In the genomic region with DNA sequence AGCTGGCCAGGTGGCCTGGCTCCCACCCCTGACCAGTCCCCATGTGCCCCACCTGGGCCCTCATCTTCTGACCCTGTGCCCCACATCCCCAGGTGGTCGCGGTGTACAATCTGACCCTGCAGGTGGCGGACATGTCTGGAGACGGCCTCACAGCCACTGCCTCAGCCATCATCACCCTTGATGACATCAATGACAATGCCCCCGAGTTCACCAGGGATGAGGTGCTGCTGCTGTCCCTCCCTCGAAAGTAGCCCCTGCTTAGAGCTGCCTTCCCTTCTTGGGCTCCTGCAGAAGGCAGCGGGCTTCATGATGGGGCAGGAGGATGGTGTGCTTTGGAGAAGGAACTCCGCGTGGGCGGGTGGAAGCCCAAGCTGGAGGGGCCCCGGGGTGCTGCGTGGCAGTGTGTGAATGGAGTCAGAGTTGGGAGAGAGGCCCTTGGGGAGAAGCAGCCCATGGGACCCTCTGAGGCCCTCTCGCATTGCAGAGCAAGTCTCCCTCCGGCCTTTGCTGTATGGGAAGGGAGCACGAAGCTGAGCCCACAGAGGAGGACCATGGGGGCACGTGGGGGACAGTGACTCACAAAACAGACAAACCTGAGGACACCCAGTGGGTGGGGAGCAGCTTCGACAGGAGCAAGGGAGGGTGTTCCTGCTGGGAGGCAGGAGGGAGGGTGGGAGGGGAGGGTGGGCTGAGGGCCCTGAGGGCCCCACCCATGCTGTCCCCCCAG, we compare ENCODE assay signal across 12 cellular contexts. TPM values are rescaled to one million over a fixed set of nuclear protein-coding genes. Genes with fewer than 3 reads are reported as not detected.
DNase-seq lines count a peak whose midpoint lies in the region; ATAC-seq and TF ChIP-seq lines count a peak whose summit lies in the region.
"Had no signal": no experiment of that assay in that cellular context is flagged by ENCODE, and none has a peak within 500 bp of the region (broad histone marks: within the 10 kb centered on the region; RNA-seq: fewer than 3 reads in every experiment).

No MANE protein-coding gene starts in this region.

- ATAC-seq in left cardiac atrium (no peak), Right ventricle myocardium inferior (no peak), GM21786 (IDR thresholded peaks at IDR 0.05; ENCODE audit: unreplicated experiment) (no peak)

- intact Hi-C loops in left cardiac atrium (cut with DNase I) (no loop called here), Right ventricle myocardium inferior (cut with DNase I) (no loop called here)

- peak overlapping the region; percentile 58 for H3K27ac Mint-ChIP-seq in type B pancreatic cell

- no peaks in the 10 kb centered on the region for H3K9me3 Mint-ChIP-seq in type B pancreatic cell

- peak overlapping the region; percentile 34 for H3K4me3 Mint-ChIP-seq in type B pancreatic cell

- DNase-seq in left cardiac atrium (peak; percentile 13), Right ventricle myocardium inferior (ENCODE audit: missing footprints) (no peak), T-helper 2 cell (peak in 3 of 5 experiments; percentile 32 to 53 (median 39)), foreskin melanocyte (peak; percentile 34), type B pancreatic cell (ENCODE audit: extremely low spot score, unreplicated experiment) (no peak), caudate nucleus (lab: John Stamatoyannopoulos, UW) (no peak), D341Med (ENCODE audit: low spot score) (no peak)
- DNase-seq: NCI-H1436 treated with DMSO at 0.1 percent for 48 hours, ovary, stomach had no signal

- no peaks in the 10 kb centered on the region for H3K36me3 Mint-ChIP-seq in type B pancreatic cell

- no peak for TF ChIP-seq CTCF in type B pancreatic cell (conservative IDR thresholded peaks at IDR 0.05)

- H3K27ac ChIP-seq in caudate nucleus (ENCODE audit: low read depth, low read length): no peak overlapping the region
- H3K27ac ChIP-seq: ovary, stomach had no signal

- no peaks in the 10 kb centered on the region for H3K4me1 Mint-ChIP-seq in type B pancreatic cell (ENCODE audit: unreplicated experiment)

- peaks cover 23% of the 10 kb centered on the region for H3K27me3 Mint-ChIP-seq in type B pancreatic cell

RNA-seq across cellular contexts. Expression of a gene that starts 12.8 kb away (rescaled TPM):
- total RNA-seq in left cardiac atrium (under 1 TPM in 1 of 2 donors, not detected in 1; 0.27 TPM), Right ventricle myocardium inferior (not detected), type B pancreatic cell (ENCODE audit: low replicate concordance) (2.9 and 5.3 TPM in 2 replicates)
- total RNA-seq: epithelial cell of proximal tubule had no signal

RNA-seq across cellular contexts. Expression of a gene that starts 16.0 kb away (rescaled TPM):
- under 1 TPM in 1 of 2 donors, not detected in 1; 0.09 TPM for total RNA-seq in left cardiac atrium
- total RNA-seq in Right ventricle myocardium inferior: not detected
- 5.0 TPM in 1 of 2 replicates, not detected in the other for total RNA-seq in type B pancreatic cell (ENCODE audit: low replicate concordance)
- total RNA-seq: epithelial cell of proximal tubule, stomach had no signal

RNA-seq across cellular contexts. Expression of a gene that starts 30.0 kb away (rescaled TPM):
- total RNA-seq in left cardiac atrium (1 to 10 TPM; 7.5 to 9.8 TPM), Right ventricle myocardium inferior (6.9 TPM), type B pancreatic cell (ENCODE audit: low replicate concordance) (8.2 and 14.4 TPM in 2 replicates)

Comparison
In these comparisons a context has a peak if more than half of its experiments do, and no peak if none do; other contexts are left out.
1. DNase-seq: peak in left cardiac atrium (single experiment), T-helper 2 cell (3 of 5) and foreskin melanocyte (single experiment); none in Right ventricle myocardium inferior (single experiment), type B pancreatic cell (single experiment), caudate nucleus (0 of 61) and D341Med (single experiment).